In the genomic region with DNA sequence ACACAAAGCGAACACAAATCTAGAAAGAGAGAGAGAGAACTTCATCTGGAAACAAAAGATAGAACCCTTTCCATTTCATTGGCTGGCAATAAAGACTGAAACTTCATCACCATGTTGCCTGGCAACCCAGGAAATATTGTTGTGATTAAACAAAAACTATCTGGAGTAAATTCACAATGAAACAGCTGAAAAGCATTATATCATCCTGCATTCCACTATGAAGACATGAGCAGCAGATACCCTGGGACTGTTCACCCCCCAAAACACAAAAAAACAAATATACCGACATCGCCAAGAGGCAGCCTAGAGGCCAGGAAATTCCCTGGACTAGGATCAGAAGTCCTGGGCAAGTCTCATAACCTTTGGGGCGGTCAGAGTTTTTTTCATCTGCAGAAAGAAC, we compare ENCODE assay signal across 2 cellular contexts.
TF ChIP-seq lines count a peak whose summit lies in the region.

No MANE protein-coding gene starts in this region.

TF ChIP-seq in SK-N-SH treated with all-trans-retinoic acid at 6 μM for 48 hours, 23 proteins besides CTCF, POLR2A, EP300 and RAD21 (continued from another document):
- TF ChIP-seq, protein P1, sequence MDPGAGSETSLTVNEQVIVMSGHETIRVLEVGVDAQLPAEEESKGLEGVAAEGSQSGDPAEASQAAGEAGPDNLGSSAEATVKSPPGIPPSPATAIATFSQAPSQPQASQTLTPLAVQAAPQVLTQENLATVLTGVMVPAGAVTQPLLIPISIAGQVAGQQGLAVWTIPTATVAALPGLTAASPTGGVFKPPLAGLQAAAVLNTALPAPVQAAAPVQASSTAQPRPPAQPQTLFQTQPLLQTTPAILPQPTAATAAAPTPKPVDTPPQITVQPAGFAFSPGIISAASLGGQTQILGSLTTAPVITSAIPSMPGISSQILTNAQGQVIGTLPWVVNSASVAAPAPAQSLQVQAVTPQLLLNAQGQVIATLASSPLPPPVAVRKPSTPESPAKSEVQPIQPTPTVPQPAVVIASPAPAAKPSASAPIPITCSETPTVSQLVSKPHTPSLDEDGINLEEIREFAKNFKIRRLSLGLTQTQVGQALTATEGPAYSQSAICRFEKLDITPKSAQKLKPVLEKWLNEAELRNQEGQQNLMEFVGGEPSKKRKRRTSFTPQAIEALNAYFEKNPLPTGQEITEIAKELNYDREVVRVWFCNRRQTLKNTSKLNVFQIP (CRISPR knock-in tag; IDR thresholded peaks at IDR 0.05; ENCODE audit: borderline replicate concordance, low read depth): no peak
- TF ChIP-seq OSR1 (CRISPR knock-in tag; IDR thresholded peaks at IDR 0.05) (no peak), BACH2 (CRISPR knock-in tag; IDR thresholded peaks at IDR 0.05; ENCODE audit: borderline replicate concordance) (no peak), ISL1 (CRISPR knock-in tag; IDR thresholded peaks at IDR 0.05) (peak; percentile 11; the same call in 1 of the 2 replicates), ZNF565 (CRISPR knock-in tag; conservative IDR thresholded peaks at IDR 0.05; ENCODE audit: low read depth) (no peak), ZFP30 (CRISPR knock-in tag; IDR thresholded peaks at IDR 0.05) (no peak), TOX (CRISPR knock-in tag; IDR thresholded peaks at IDR 0.05; ENCODE audit: borderline replicate concordance) (no peak)

TF ChIP-seq in SK-N-SH, 30 proteins besides CTCF, POLR2A, EP300 and RAD21 (continued from another document):
- TF ChIP-seq, protein P2, sequence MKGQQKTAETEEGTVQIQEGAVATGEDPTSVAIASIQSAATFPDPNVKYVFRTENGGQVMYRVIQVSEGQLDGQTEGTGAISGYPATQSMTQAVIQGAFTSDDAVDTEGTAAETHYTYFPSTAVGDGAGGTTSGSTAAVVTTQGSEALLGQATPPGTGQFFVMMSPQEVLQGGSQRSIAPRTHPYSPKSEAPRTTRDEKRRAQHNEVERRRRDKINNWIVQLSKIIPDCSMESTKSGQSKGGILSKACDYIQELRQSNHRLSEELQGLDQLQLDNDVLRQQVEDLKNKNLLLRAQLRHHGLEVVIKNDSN (IDR thresholded peaks at IDR 0.05; ENCODE audit: borderline replicate concordance, low read depth): no peak
- TF ChIP-seq, protein P3, sequence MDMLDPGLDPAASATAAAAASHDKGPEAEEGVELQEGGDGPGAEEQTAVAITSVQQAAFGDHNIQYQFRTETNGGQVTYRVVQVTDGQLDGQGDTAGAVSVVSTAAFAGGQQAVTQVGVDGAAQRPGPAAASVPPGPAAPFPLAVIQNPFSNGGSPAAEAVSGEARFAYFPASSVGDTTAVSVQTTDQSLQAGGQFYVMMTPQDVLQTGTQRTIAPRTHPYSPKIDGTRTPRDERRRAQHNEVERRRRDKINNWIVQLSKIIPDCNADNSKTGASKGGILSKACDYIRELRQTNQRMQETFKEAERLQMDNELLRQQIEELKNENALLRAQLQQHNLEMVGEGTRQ (IDR thresholded peaks at IDR 0.05; ENCODE audit: borderline replicate concordance, low read depth, low read length): no peak
